Comparison of ENCODE assay signal across 14 cellular contexts in genomic region chr19:36986601-36987000, GRCh38.
"Had no signal": no experiment of that assay in that cellular context is flagged by ENCODE, and none has a peak within 500 bp of the region (broad histone marks: within the 10 kb centered on the region; RNA-seq: fewer than 3 reads in every experiment).

No MANE protein-coding gene starts in this region.

- ATAC-seq: activated T-cell treated with anti-CD3 and anti-CD28 coated beads, Interleukin-2, amount 50 U/mL, for 4 hours; naive thymus-derived CD4-positive, alpha-beta T cell had no signal

- H3K36me3 ChIP-seq: neutrophil had no signal

- H3K4me3 ChIP-seq: hepatocyte, lung, right lobe of liver had no signal

- DNase-seq: activated CD4-positive, alpha-beta memory T cell treated with anti-CD3 and anti-CD28 coated beads for 36 hours; activated gamma-delta T cell; activated T-cell treated with anti-CD3 and anti-CD28 coated beads, Interleukin-2, amount 50 U/mL, for 4 hours; amygdala; midbrain; naive thymus-derived CD4-positive, alpha-beta T cell; right lobe of liver; stimulated activated CD4-positive, alpha-beta T cell treated with anti-CD3 and anti-CD28 coated beads, Interleukin-2, amount 100 ng/mL, for 24 hours; stimulated activated naive CD4-positive, alpha-beta T cell; substantia nigra; trophoblast cell had no signal

- H3K4me1 ChIP-seq: right lobe of liver had no signal
